ENCODE assay signal across 1 cellular context in the genomic region with DNA sequence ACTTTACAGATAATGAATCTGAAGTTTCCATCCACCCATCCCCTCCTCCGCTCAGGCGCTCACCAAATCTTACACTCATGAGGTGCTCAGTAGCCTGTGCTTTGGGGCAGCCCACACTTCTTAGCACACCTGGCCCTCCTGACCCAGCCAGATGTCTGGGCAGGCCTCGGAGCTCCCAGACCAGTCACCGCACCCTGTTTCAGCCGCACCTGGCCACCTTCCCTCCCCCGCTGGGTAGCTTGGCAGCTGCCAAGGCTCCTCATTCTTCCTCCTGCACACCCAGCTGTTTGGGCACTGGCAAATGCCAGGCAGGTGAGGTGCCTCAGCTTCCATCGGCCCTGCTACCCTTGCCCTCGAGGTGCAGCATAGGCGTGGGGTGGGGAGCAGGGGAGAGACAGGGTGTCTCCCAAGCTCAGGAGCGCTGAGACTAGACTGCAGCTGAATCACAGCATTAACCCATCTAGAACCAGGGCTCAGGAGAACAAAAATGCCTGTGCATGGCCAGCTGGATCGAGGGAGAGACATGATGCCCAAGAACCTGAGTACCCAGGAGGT.
TF ChIP-seq lines count a peak whose summit lies in the region.

No MANE protein-coding gene starts in this region.

TF ChIP-seq in HepG2, 621 proteins besides CTCF, POLR2A, EP300 and RAD21 (continued from another document):
- TF ChIP-seq, protein P1, sequence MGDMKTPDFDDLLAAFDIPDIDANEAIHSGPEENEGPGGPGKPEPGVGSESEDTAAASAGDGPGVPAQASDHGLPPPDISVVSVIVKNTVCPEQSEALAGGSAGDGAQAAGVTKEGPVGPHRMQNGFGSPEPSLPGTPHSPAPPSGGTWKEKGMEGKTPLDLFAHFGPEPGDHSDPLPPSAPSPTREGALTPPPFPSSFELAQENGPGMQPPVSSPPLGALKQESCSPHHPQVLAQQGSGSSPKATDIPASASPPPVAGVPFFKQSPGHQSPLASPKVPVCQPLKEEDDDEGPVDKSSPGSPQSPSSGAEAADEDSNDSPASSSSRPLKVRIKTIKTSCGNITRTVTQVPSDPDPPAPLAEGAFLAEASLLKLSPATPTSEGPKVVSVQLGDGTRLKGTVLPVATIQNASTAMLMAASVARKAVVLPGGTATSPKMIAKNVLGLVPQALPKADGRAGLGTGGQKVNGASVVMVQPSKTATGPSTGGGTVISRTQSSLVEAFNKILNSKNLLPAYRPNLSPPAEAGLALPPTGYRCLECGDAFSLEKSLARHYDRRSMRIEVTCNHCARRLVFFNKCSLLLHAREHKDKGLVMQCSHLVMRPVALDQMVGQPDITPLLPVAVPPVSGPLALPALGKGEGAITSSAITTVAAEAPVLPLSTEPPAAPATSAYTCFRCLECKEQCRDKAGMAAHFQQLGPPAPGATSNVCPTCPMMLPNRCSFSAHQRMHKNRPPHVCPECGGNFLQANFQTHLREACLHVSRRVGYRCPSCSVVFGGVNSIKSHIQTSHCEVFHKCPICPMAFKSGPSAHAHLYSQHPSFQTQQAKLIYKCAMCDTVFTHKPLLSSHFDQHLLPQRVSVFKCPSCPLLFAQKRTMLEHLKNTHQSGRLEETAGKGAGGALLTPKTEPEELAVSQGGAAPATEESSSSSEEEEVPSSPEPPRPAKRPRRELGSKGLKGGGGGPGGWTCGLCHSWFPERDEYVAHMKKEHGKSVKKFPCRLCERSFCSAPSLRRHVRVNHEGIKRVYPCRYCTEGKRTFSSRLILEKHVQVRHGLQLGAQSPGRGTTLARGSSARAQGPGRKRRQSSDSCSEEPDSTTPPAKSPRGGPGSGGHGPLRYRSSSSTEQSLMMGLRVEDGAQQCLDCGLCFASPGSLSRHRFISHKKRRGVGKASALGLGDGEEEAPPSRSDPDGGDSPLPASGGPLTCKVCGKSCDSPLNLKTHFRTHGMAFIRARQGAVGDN (CRISPR knock-in tag; IDR thresholded peaks at IDR 0.05), result peak; percentile 16; the same call in 1 of the 2 replicates
- no peak for TF ChIP-seq ZNF607 (CRISPR knock-in tag; IDR thresholded peaks at IDR 0.05; ENCODE audit: borderline replicate concordance)
- TF ChIP-seq, protein P2, sequence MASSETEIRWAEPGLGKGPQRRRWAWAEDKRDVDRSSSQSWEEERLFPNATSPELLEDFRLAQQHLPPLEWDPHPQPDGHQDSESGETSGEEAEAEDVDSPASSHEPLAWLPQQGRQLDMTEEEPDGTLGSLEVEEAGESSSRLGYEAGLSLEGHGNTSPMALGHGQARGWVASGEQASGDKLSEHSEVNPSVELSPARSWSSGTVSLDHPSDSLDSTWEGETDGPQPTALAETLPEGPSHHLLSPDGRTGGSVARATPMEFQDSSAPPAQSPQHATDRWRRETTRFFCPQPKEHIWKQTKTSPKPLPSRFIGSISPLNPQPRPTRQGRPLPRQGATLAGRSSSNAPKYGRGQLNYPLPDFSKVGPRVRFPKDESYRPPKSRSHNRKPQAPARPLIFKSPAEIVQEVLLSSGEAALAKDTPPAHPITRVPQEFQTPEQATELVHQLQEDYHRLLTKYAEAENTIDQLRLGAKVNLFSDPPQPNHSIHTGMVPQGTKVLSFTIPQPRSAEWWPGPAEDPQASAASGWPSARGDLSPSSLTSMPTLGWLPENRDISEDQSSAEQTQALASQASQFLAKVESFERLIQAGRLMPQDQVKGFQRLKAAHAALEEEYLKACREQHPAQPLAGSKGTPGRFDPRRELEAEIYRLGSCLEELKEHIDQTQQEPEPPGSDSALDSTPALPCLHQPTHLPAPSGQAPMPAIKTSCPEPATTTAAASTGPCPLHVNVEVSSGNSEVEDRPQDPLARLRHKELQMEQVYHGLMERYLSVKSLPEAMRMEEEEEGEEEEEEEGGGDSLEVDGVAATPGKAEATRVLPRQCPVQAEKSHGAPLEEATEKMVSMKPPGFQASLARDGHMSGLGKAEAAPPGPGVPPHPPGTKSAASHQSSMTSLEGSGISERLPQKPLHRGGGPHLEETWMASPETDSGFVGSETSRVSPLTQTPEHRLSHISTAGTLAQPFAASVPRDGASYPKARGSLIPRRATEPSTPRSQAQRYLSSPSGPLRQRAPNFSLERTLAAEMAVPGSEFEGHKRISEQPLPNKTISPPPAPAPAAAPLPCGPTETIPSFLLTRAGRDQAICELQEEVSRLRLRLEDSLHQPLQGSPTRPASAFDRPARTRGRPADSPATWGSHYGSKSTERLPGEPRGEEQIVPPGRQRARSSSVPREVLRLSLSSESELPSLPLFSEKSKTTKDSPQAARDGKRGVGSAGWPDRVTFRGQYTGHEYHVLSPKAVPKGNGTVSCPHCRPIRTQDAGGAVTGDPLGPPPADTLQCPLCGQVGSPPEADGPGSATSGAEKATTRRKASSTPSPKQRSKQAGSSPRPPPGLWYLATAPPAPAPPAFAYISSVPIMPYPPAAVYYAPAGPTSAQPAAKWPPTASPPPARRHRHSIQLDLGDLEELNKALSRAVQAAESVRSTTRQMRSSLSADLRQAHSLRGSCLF (CRISPR knock-in tag; IDR thresholded peaks at IDR 0.05; ENCODE audit: borderline replicate concordance), result no peak
- no peak for TF ChIP-seq SETDB1 (CRISPR knock-in tag; IDR thresholded peaks at IDR 0.05; ENCODE audit: borderline replicate concordance)
- TF ChIP-seq ZNF75D (CRISPR knock-in tag; IDR thresholded peaks at IDR 0.05; ENCODE audit: borderline replicate concordance), result no peak
- TF ChIP-seq SIX1 (CRISPR knock-in tag; IDR thresholded peaks at IDR 0.05; ENCODE audit: borderline replicate concordance), result no peak
